In the genomic region with DNA sequence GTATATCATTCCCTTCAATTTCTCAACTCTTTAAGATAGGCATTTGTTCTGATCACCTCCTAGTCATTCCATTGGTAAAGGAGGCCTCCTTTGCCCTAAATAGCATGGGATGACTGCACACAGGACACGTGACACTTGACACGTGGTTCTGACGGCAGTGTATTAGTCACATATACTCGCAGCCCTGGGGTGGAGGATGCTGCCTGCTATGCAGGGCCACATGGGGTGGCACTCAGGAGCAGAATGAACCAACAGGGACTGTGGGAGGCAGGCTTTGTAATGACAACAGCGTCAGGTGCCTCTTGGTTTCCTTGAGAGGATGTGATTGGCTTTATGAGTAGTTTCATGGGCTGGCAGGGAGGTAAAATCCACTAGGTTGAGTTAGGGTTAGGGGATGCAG, we compare ENCODE assay signal across 1 cellular context.
A peak's percentile ranks its signal among the peaks of the same experiment; 100 is the strongest.
TF ChIP-seq lines count a peak whose summit lies in the region.

No MANE protein-coding gene starts in this region.

TF ChIP-seq in K562, 482 proteins besides CTCF, POLR2A, EP300 and RAD21 (continued from another document):
- TF ChIP-seq, protein P1, sequence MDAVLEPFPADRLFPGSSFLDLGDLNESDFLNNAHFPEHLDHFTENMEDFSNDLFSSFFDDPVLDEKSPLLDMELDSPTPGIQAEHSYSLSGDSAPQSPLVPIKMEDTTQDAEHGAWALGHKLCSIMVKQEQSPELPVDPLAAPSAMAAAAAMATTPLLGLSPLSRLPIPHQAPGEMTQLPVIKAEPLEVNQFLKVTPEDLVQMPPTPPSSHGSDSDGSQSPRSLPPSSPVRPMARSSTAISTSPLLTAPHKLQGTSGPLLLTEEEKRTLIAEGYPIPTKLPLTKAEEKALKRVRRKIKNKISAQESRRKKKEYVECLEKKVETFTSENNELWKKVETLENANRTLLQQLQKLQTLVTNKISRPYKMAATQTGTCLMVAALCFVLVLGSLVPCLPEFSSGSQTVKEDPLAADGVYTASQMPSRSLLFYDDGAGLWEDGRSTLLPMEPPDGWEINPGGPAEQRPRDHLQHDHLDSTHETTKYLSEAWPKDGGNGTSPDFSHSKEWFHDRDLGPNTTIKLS (IDR thresholded peaks at IDR 0.05; ENCODE audit: borderline replicate concordance, low read depth): no peak
- no peak for TF ChIP-seq ZNF609 (CRISPR knock-in tag; IDR thresholded peaks at IDR 0.05; ENCODE audit: borderline replicate concordance)
- no peak for TF ChIP-seq SMARCA4 (IDR thresholded peaks at IDR 0.05)
- TF ChIP-seq, protein P2, sequence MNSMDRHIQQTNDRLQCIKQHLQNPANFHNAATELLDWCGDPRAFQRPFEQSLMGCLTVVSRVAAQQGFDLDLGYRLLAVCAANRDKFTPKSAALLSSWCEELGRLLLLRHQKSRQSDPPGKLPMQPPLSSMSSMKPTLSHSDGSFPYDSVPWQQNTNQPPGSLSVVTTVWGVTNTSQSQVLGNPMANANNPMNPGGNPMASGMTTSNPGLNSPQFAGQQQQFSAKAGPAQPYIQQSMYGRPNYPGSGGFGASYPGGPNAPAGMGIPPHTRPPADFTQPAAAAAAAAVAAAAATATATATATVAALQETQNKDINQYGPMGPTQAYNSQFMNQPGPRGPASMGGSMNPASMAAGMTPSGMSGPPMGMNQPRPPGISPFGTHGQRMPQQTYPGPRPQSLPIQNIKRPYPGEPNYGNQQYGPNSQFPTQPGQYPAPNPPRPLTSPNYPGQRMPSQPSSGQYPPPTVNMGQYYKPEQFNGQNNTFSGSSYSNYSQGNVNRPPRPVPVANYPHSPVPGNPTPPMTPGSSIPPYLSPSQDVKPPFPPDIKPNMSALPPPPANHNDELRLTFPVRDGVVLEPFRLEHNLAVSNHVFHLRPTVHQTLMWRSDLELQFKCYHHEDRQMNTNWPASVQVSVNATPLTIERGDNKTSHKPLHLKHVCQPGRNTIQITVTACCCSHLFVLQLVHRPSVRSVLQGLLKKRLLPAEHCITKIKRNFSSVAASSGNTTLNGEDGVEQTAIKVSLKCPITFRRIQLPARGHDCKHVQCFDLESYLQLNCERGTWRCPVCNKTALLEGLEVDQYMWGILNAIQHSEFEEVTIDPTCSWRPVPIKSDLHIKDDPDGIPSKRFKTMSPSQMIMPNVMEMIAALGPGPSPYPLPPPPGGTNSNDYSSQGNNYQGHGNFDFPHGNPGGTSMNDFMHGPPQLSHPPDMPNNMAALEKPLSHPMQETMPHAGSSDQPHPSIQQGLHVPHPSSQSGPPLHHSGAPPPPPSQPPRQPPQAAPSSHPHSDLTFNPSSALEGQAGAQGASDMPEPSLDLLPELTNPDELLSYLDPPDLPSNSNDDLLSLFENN (IDR thresholded peaks at IDR 0.05; ENCODE audit: low read depth in 2 of 2, low read length in 2 of 2): no peak
- no peak for TF ChIP-seq ARNT (IDR thresholded peaks at IDR 0.05)
- TF ChIP-seq KAT7 (CRISPR knock-in tag; IDR thresholded peaks at IDR 0.05; ENCODE audit: borderline replicate concordance): no peak
- TF ChIP-seq CXXC5 (CRISPR knock-in tag; IDR thresholded peaks at IDR 0.05): no peak
- TF ChIP-seq, protein P3, sequence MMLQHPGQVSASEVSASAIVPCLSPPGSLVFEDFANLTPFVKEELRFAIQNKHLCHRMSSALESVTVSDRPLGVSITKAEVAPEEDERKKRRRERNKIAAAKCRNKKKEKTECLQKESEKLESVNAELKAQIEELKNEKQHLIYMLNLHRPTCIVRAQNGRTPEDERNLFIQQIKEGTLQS (IDR thresholded peaks at IDR 0.05): peak; percentile 38
- TF ChIP-seq, protein P3 (CRISPR knock-in tag; conservative IDR thresholded peaks at IDR 0.05): no peak
- no peak for TF ChIP-seq ZNF165 (CRISPR knock-in tag; IDR thresholded peaks at IDR 0.05; ENCODE audit: borderline replicate concordance)
- peak; percentile 47; the same call in 1 of the 2 replicates for TF ChIP-seq TOE1 (IDR thresholded peaks at IDR 0.05; ENCODE audit: borderline replicate concordance)
- TF ChIP-seq TOE1 (CRISPR knock-in tag; IDR thresholded peaks at IDR 0.05; ENCODE audit: borderline replicate concordance, low read depth): no peak
- TF ChIP-seq CBFA2T2 (conservative IDR thresholded peaks at IDR 0.05): peak; percentile 55
- no peak for TF ChIP-seq TEAD1 (CRISPR knock-in tag; IDR thresholded peaks at IDR 0.05)
- TF ChIP-seq TAF9B (IDR thresholded peaks at IDR 0.05; ENCODE audit: partially characterized antibody): no peak
- no peak for TF ChIP-seq HDAC2 (IDR thresholded peaks at IDR 0.05)
- no peak for TF ChIP-seq CCAR2 (IDR thresholded peaks at IDR 0.05; ENCODE audit: low read depth, low read length)
- TF ChIP-seq USF2 (CRISPR knock-in tag; IDR thresholded peaks at IDR 0.05): peak; percentile 86
- no peak for TF ChIP-seq ETV1 (tag; conservative IDR thresholded peaks at IDR 0.05; ENCODE audit: low read depth)
- TF ChIP-seq PRMT5 (CRISPR knock-in tag; IDR thresholded peaks at IDR 0.05): no peak
- TF ChIP-seq CEBPB (tag; IDR thresholded peaks at IDR 0.05): no peak
- no peak for TF ChIP-seq RUNX1 (IDR thresholded peaks at IDR 0.05; ENCODE audit: low read depth)
- TF ChIP-seq MCM7 (IDR thresholded peaks at IDR 0.05): no peak
- no peak for TF ChIP-seq CC2D1A (IDR thresholded peaks at IDR 0.05)
